Comparison of ENCODE assay signal across 8 cellular contexts in the genomic region with DNA sequence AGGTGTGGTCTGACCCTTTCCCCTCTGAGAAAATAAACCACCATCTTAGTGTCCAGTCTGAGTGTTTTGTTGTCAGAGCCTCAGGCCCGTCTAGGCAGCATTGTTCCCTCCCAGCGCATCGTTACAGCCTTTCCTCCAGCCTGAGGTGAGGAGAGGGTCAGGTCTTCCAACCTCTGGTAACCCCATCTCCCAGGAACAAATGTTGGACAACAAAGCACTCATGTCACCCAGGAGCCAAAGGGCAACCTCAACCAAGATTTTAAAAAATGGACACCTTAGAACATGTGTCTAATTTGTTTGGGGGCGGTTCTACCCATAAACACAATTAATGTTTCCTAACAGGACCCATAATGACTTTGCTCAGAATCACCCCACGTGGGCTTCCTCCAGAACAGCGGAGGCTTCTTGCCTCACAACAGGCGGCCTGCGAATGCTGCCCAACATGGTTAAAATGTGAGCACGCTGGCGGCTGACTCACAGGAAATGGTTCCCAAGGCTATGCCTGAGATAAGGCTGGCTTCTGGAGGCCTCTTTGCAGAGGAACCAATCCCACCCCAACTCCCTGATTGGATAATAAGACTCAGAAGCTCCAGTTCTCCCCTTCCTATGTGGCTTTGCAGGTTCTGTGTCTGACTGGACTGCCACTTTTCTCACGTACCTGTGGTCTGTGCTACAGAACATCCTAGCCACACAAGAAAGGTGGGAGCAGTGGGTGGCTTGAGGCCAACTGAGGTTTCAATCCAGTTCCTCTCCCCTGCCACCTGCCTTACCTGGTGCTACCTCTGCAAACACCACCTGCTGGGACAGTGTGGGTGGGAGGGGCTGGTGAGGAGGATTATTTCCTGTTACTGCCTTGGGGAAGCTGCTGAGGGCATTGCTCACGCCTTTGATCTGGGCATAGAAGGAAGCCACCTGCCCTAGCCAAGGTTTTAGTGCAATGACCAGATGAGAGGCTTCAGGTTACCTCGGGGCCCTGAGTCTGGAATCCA.
A peak's percentile ranks its signal among the peaks of the same experiment; 100 is the strongest.
DNase-seq lines count a peak whose midpoint lies in the region; ATAC-seq and TF ChIP-seq lines count a peak whose summit lies in the region.

No MANE protein-coding gene starts in this region.

- peak overlapping the region; percentile 31; the same call in 1 of the 2 replicates for H3K4me2 ChIP-seq in OCI-LY1 (ENCODE audit: low read length)

- no peaks in the 10 kb centered on the region for H3K79me2 ChIP-seq in OCI-LY1 (ENCODE audit: insufficient read depth, low read length)

- H3F3A ChIP-seq in OCI-LY1 (ENCODE audit: insufficient read depth, low read length), result no peaks in the 10 kb centered on the region

- H3K27ac ChIP-seq in OCI-LY1 (ENCODE audit: low read depth, low read length, poor library complexity, severe bottlenecking) (peak overlapping the region; percentile 68), right cardiac atrium (ENCODE audit: low read length) (peak overlapping the region; percentile 50)

- H3K9me3 ChIP-seq in OCI-LY1 (ENCODE audit: low read length) (no peaks in the 10 kb centered on the region), right cardiac atrium (ENCODE audit: control insufficient read depth, low read length) (no peaks in the 10 kb centered on the region)

- no peaks in the 10 kb centered on the region for H3K9me2 ChIP-seq in OCI-LY1 (ENCODE audit: low read depth, low read length)

- H3K36me3 ChIP-seq in OCI-LY1 (ENCODE audit: insufficient read depth, low read length), result no peaks in the 10 kb centered on the region

- ATAC-seq in right cardiac atrium (peak; percentile 86 to 95), GM21528 (IDR thresholded peaks at IDR 0.05; ENCODE audit: low FRiP score, unreplicated experiment) (no peak), HG03565 (IDR thresholded peaks at IDR 0.05; ENCODE audit: unreplicated experiment) (no peak)

- peak; percentile 77 for DNase-seq in HPDE6-E6E7 (ENCODE audit: extremely low spot score)
- peak; percentile 20 for DNase-seq in activated effector memory CD4-positive, alpha-beta T cell treated with Interleukin-2 at 50 U/mL for 16 hours
- peak; percentile 83 to 91 (median 88) for DNase-seq in right cardiac atrium
- DNase-seq in stimulated activated CD4-positive, alpha-beta T cell treated with anti-CD3 and anti-CD28 coated beads, Interleukin-4, amount 100 ng/mL, for 1 hour, result peak; percentile 18
- DNase-seq in hepatic stellate cell (ENCODE audit: low spot score), result no peak

- no peak overlapping the region for H2AFZ ChIP-seq in OCI-LY1 (ENCODE audit: low read length)

- WGBS in right cardiac atrium, result 52% methylated on average over 13 of the region's 13 CpGs

- H3K27me3 ChIP-seq in OCI-LY1 (ENCODE audit: insufficient read depth, low read length), result no peaks in the 10 kb centered on the region
- H3K27me3 ChIP-seq in right cardiac atrium (ENCODE audit: control insufficient read depth, insufficient read depth), result no peaks in the 10 kb centered on the region

- intact Hi-C loops in right cardiac atrium (cut with DNase I), result no loop called here

- H3K4me3 ChIP-seq in OCI-LY1 (ENCODE audit: low read depth, low read length, poor library complexity, severe bottlenecking) (no peak overlapping the region), right cardiac atrium (ENCODE audit: low read length) (no peak overlapping the region)

- TF ChIP-seq CTCF in OCI-LY1 (IDR thresholded peaks at IDR 0.05; ENCODE audit: low read length), result no peak

- no peaks in the 10 kb centered on the region for H4K20me1 ChIP-seq in OCI-LY1 (ENCODE audit: insufficient read depth, low read length)

- H3K4me1 ChIP-seq in OCI-LY1 (ENCODE audit: insufficient read depth, low read length, severe bottlenecking) (peaks cover 58% of the 10 kb centered on the region), right cardiac atrium (ENCODE audit: control insufficient read depth, insufficient read depth, low read length) (peaks cover 28% of the 10 kb centered on the region)

- no peak overlapping the region for H3K9ac ChIP-seq in OCI-LY1 (ENCODE audit: low read length)

Comparison
In these comparisons a context has a peak if more than half of its experiments do, and no peak if none do; other contexts are left out.
1. ATAC-seq: peak in right cardiac atrium (2 of 2); none in GM21528 (single experiment) and HG03565 (single experiment).